ENCODE assay signal across 8 cellular contexts in the genomic region with DNA sequence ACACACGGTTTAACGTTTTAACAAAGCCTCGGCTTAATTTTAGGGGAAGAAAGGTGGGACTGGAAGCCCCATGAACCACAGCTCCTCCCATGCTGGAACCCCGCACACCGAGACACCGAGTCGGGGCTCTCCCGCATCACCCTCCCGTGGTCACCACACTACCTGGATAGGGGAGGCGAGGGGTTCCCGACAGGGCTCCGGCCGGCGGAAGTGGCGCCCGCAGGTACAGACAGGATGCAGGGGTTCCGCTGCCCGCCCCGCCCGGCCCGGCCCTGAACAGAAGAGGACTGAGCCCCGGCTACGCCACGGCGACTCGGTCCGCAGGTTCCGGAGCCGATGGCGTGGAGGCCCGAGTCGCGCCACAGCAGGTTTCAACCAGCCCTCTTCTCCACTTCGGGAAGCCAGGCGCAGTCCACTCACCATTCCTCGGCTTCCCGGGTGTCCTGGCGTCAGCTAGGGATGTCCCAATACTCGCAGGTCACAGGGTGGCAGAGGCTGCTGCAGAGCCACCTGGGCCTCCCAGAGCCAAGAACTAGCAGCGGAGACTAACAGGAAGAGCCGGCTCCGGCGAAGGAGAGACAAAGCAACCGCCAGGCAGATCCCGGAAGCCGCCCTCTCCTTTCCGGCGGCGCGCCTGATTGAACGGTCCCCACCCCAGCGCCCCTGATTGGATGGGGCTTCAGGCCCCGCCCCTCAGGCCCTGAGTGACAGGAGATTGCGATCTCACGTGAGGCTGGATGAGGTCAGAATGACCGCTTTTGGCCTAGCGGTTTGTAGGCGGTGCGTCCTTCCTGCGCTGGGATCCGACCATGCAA. TPM values are rescaled to one million over a fixed set of nuclear protein-coding genes. Genes with fewer than 3 reads are reported as not detected.
A peak's percentile ranks its signal among the peaks of the same experiment; 100 is the strongest.
DNase-seq lines count a peak whose midpoint lies in the region; ATAC-seq, FAIRE-seq and TF ChIP-seq lines count a peak whose summit lies in the region.

A gene (minus strand): TSS at position 580 of the 815 bp plus-strand sequence. CDS start 157 bp downstream, at position 423.

- H3K9me3 Mint-ChIP-seq in activated CD4-positive, alpha-beta T cell treated with anti-CD3 and anti-CD28 coated beads, Interleukin-2, amount 10 ng/mL, durations not matched to agents 7 days and 5 days: peaks cover 48% of the 10 kb centered on the region

- POLR2A ChIA-PET in activated CD4-positive, alpha-beta T cell treated with anti-CD3 and anti-CD28 coated beads, Interleukin-2, amount 10 ng/mL, durations not matched to agents 7 days and 5 days (lab: Charles Lee): no interaction called here
- POLR2A ChIA-PET in HepG2 (lab: Yijun Ruan, JAX): interaction anchor here (0.6 kb wide), 2 partner anchors 8 to 18 kb away, joined by 3 to 4 read pairs; no protein-coding TSS in a partner anchor

- TF ChIP-seq EP300 in HepG2 (IDR thresholded peaks at IDR 0.05; ENCODE audit: low read depth in 2 of 2, low read length in 2 of 2) (no peak), HepG2 (CRISPR knock-in tag; IDR thresholded peaks at IDR 0.05; ENCODE audit: borderline replicate concordance) (no peak)

- peak within 1 kb of the TSS; percentile 95 for H3K9ac ChIP-seq in HepG2 (ENCODE audit: insufficient read depth, low read depth, low read length)

- peak; percentile 99 for ATAC-seq in GM19372 (IDR thresholded peaks at IDR 0.05; ENCODE audit: low read depth, unreplicated experiment)
- ATAC-seq in HG03521 (IDR thresholded peaks at IDR 0.05; ENCODE audit: unreplicated experiment): peak; percentile 99
- ATAC-seq in HepG2: peak; percentile 99

- peaks cover 56% of the 10 kb centered on the region for H3K36me3 Mint-ChIP-seq in activated CD4-positive, alpha-beta T cell treated with anti-CD3 and anti-CD28 coated beads, Interleukin-2, amount 10 ng/mL, durations not matched to agents 7 days and 5 days (ENCODE audit: low read depth)

- in situ Hi-C loops in HepG2 (cut with HindIII; ENCODE audit: extremely low pct_ligation_motif_present, low pct_unique_long_range_greater_than_20kb): loop anchor here (10.0 kb wide), 1 partner anchor 169 kb away; a partner anchor contains a TSS

- peak; percentile 99 for DNase-seq in NCI-H69 (lab: John Stamatoyannopoulos, UW)
- peak; percentile 94 for DNase-seq in activated CD4-positive, alpha-beta T cell treated with anti-CD3 and anti-CD28 coated beads, Interleukin-2, amount 10 ng/mL, durations not matched to agents 7 days and 5 days
- DNase-seq in dermis blood vessel endothelial cell: peak; percentile 97
- peak; percentile 94 for DNase-seq in HepG2 (ENCODE audit: low spot score)
- peak; percentile 88 to 89 for DNase-seq in stimulated activated CD4-positive, alpha-beta T cell treated with anti-CD3 and anti-CD28 coated beads, Interleukin-2, amount 100 ng/mL, for 48 hours

- H3K9me3 ChIP-seq in HepG2 (ENCODE audit: low read length): no peaks in the 10 kb centered on the region; the same call in 1 of the 2 replicates

- H3K27ac ChIP-seq in C4-2B: peak within 1 kb of the TSS; percentile 97
- peak within 1 kb of the TSS; percentile 97 for H3K27ac ChIP-seq in HepG2 (ENCODE audit: extremely low read length, insufficient read depth, low read length)

- TF ChIP-seq CTCF in C4-2B (conservative IDR thresholded peaks at IDR 0.05) (no peak), HepG2 (CRISPR knock-in tag; IDR thresholded peaks at IDR 0.05) (0 out of 2 replicates have a peak, but pooled peaks have one; percentile 25)

- H3K4me2 ChIP-seq in HepG2 (ENCODE audit: low read depth, low read length): peak within 1 kb of the TSS; percentile 87

- peaks cover 0 to 23% of the 10 kb centered on the region in 2 experiments; a peak in 3 of 5 replicates for H3K36me3 ChIP-seq in HepG2 (replicated peaks in 1 of 2; ENCODE audit: control insufficient read depth in 1 of 2, insufficient read depth in 2 of 2, low read length in 2 of 2)

- no peak within 1 kb of the TSS for H2AFZ ChIP-seq in HepG2 (ENCODE audit: low read length)

- intact Hi-C loops in HepG2 (cut with micrococcal nuclease; ENCODE audit: unreplicated experiment): loop anchor here (1.0 kb wide), 1 partner anchor 26 kb away; a partner anchor contains a TSS

- CTCF ChIA-PET in activated CD4-positive, alpha-beta T cell treated with anti-CD3 and anti-CD28 coated beads, Interleukin-2, amount 10 ng/mL, durations not matched to agents 7 days and 5 days (lab: Charles Lee): interaction anchor here (0.6 kb wide), 1 partner anchor 215 kb away, joined by 3 read pairs; no protein-coding TSS in a partner anchor
- CTCF ChIA-PET in HepG2 (lab: Yijun Ruan, JAX; ENCODE audit: low intra/inter-chr PET ratio, low total read pairs): no interaction called here

- peak; percentile 87 to 96 for TF ChIP-seq POLR2A in HepG2 (IDR thresholded peaks at IDR 0.05; ENCODE audit: insufficient read depth in 1 of 2, low read depth in 2 of 2, low read length in 2 of 2)

- peak within 1 kb of the TSS; percentile 86 for H3K4me3 Mint-ChIP-seq in activated CD4-positive, alpha-beta T cell treated with anti-CD3 and anti-CD28 coated beads, Interleukin-2, amount 10 ng/mL, durations not matched to agents 7 days and 5 days

- peaks cover 20% of the 10 kb centered on the region for H3K4me1 Mint-ChIP-seq in activated CD4-positive, alpha-beta T cell treated with anti-CD3 and anti-CD28 coated beads, Interleukin-2, amount 10 ng/mL, durations not matched to agents 7 days and 5 days

- H3K79me2 ChIP-seq in HepG2 (ENCODE audit: insufficient read depth, low read length): peaks cover 21% of the 10 kb centered on the region

- peaks cover 15% of the 10 kb centered on the region for H3K27me3 Mint-ChIP-seq in activated CD4-positive, alpha-beta T cell treated with anti-CD3 and anti-CD28 coated beads, Interleukin-2, amount 10 ng/mL, durations not matched to agents 7 days and 5 days

- peak; percentile 87 for FAIRE-seq in HepG2 (lab: Jason Lieb, UNC)

- peak within 1 kb of the TSS; percentile 88 to 100 (median 96) for H3K4me3 ChIP-seq in HepG2 (replicated peaks in 1 of 3; ENCODE audit: insufficient read depth in 1 of 3, low read depth in 2 of 3, low read length in 3 of 3)

- peaks cover 8% of the 10 kb centered on the region; the same call in 1 of the 2 replicates for H4K20me1 ChIP-seq in HepG2 (ENCODE audit: insufficient read depth, low read length)

- under 1% methylated on average over 19 of the region's 61 CpGs for WGBS in HepG2 (ENCODE audit: low lambda C conversion rate)

- H3K27ac Mint-ChIP-seq in activated CD4-positive, alpha-beta T cell treated with anti-CD3 and anti-CD28 coated beads, Interleukin-2, amount 10 ng/mL, durations not matched to agents 7 days and 5 days: peak within 1 kb of the TSS; percentile 93

- no TSS peak for BruUV-seq in HepG2 (replicated peaks; lab: Mats Ljungman, UMichigan)

- no peaks in the 10 kb centered on the region for H3K27me3 ChIP-seq in HepG2 (ENCODE audit: control insufficient read depth in 1 of 2, insufficient read depth in 2 of 2, low read length in 2 of 2)

- TF ChIP-seq RAD21 in HepG2 (CRISPR knock-in tag; IDR thresholded peaks at IDR 0.05): no peak

- H3K4me1 ChIP-seq in HepG2 (ENCODE audit: insufficient read depth, low read length): peaks cover 23% of the 10 kb centered on the region

TF ChIP-seq in HepG2, 621 proteins besides CTCF, POLR2A, EP300 and RAD21 (continues in another document):
- TF ChIP-seq PRPF4 (IDR thresholded peaks at IDR 0.05; ENCODE audit: low read depth, low read length, poor library complexity, severe bottlenecking) (no peak), SIN3B (IDR thresholded peaks at IDR 0.05; ENCODE audit: low read length) (peak; percentile 39)
- TF ChIP-seq, protein P1, sequence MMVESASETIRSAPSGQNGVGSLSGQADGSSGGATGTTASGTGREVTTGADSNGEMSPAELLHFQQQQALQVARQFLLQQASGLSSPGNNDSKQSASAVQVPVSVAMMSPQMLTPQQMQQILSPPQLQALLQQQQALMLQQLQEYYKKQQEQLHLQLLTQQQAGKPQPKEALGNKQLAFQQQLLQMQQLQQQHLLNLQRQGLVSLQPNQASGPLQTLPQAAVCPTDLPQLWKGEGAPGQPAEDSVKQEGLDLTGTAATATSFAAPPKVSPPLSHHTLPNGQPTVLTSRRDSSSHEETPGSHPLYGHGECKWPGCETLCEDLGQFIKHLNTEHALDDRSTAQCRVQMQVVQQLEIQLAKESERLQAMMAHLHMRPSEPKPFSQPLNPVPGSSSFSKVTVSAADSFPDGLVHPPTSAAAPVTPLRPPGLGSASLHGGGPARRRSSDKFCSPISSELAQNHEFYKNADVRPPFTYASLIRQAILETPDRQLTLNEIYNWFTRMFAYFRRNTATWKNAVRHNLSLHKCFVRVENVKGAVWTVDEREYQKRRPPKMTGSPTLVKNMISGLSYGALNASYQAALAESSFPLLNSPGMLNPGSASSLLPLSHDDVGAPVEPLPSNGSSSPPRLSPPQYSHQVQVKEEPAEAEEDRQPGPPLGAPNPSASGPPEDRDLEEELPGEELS (CRISPR knock-in tag; IDR thresholded peaks at IDR 0.05): 0 out of 2 replicates have a peak, but pooled peaks have one; percentile 19

RNA-seq across cellular contexts. Expression of the gene that starts here (rescaled TPM):
- 10 to 100 TPM in 1 of 2 experiments, 1 to 10 TPM in 1; 9.9 to 10.0 TPM for total RNA-seq in activated CD4-positive, alpha-beta T cell treated with anti-CD3 and anti-CD28 coated beads, Interleukin-2, amount 10 ng/mL, durations not matched to agents 7 days and 5 days
- total RNA-seq in dermis blood vessel endothelial cell (11.9 and 19.4 TPM in 2 replicates), HepG2 (2016; rRNA removed; fragmentation: Illumina TruSeq; extraction: Trizol) (13.6 and 14.6 TPM in 2 replicates)
- 2.4 and 3.5 TPM in 2 replicates for total RNA-seq in HepG2 (2016; cell fraction: cytosol; rRNA removed; fragmentation: Illumina TruSeq; extraction: Trizol; ENCODE audit: low read depth)
- 10.6 and 14.2 TPM in 2 replicates for total RNA-seq in HepG2 (2016; cell fraction: insoluble cytoplasmic fraction; rRNA removed; fragmentation: Illumina TruSeq; extraction: Trizol)
- total RNA-seq in HepG2 (2016; cell fraction: membrane; rRNA removed; fragmentation: Illumina TruSeq; extraction: Trizol): 5.9 and 7.8 TPM in 2 replicates
- total RNA-seq in HepG2 (2016; cell fraction: nucleus; rRNA removed; fragmentation: Illumina TruSeq; extraction: Trizol): 9.1 and 11.4 TPM in 2 replicates
- polyA plus RNA-seq in HepG2 (2011; rRNA removed): 2.8 and 3.1 TPM in 2 replicates
- polyA plus RNA-seq in HepG2 (2011; cell fraction: cytosol; rRNA removed): 1.6 and 2.7 TPM in 2 replicates
- polyA plus RNA-seq in HepG2 (2011; cell fraction: nucleus; rRNA removed): 1.7 and 1.8 TPM in 2 replicates
- 3.2 and 4.3 TPM in 2 replicates for polyA plus RNA-seq in HepG2 (2012)
- polyA plus RNA-seq in HepG2 (2016; cell fraction: cytosol; fragmentation: Illumina TruSeq; extraction: Trizol; ENCODE audit: low read depth): 0.65 and 0.85 TPM in 2 replicates
- polyA plus RNA-seq in HepG2 (2016; cell fraction: insoluble cytoplasmic fraction; fragmentation: Illumina TruSeq; extraction: Trizol; ENCODE audit: low read depth): 6.7 and 7.5 TPM in 2 replicates
- 0.85 and 1.5 TPM in 2 replicates for polyA plus RNA-seq in HepG2 (2016; cell fraction: membrane; fragmentation: Illumina TruSeq; extraction: Trizol; ENCODE audit: low read depth)
- polyA plus RNA-seq in HepG2 (2016; cell fraction: nucleus; fragmentation: Illumina TruSeq; extraction: Trizol; ENCODE audit: insufficient read depth, low read depth): 4.8 and 6.8 TPM in 2 replicates
- polyA minus RNA-seq in HepG2 (2011; rRNA and poly(A)+ RNA removed; ENCODE audit: low replicate concordance): 5.8 and 7.0 TPM in 2 replicates
- polyA minus RNA-seq in HepG2 (2011; cell fraction: cytosol; rRNA and poly(A)+ RNA removed): 3.7 and 4.6 TPM in 2 replicates
- 9.9 and 10.7 TPM in 2 replicates for polyA minus RNA-seq in HepG2 (2011; cell fraction: nucleus; rRNA and poly(A)+ RNA removed)

Comparison
In these comparisons a context has a peak if more than half of its experiments do, and no peak if none do; other contexts are left out.
1. Peak in every context shown above with its lines: DNase-seq, ATAC-seq, H3K4me3 ChIP-seq and H3K27ac ChIP-seq.